Comparison of ENCODE assay signal across 13 cellular contexts in genomic region chr19:14409157-14410053, GRCh38. TPM values are rescaled to one million over a fixed set of nuclear protein-coding genes. Genes with fewer than 3 reads are reported as not detected.
DNase-seq lines count a peak whose midpoint lies in the region; ATAC-seq, FAIRE-seq and TF ChIP-seq lines count a peak whose summit lies in the region.
"Had no signal": no experiment of that assay in that cellular context is flagged by ENCODE, and none has a peak within 500 bp of the region (broad histone marks: within the 10 kb centered on the region; RNA-seq: fewer than 3 reads in every experiment).

No MANE protein-coding gene starts in this region.

- no peak overlapping the region for H3K4me2 ChIP-seq in osteoblast (ENCODE audit: insufficient read depth, low read length)

- FAIRE-seq in GM19239 (lab: Jason Lieb, UNC) (no peak), pancreas (lab: Jason Lieb, UNC) (no peak)

- no peak for TF ChIP-seq CTCF in osteoblast (IDR thresholded peaks at IDR 0.05; ENCODE audit: extremely low read depth, low read depth, low read length)
- no peak for TF ChIP-seq CTCF in pancreas (IDR thresholded peaks at IDR 0.05)

- no peak for DNase-seq in activated T-cell treated with anti-CD3 and anti-CD28 coated beads, Interleukin-2, amount 50 U/mL, for 72 hours
- DNase-seq in activated T-cell treated with anti-CD3 and anti-CD28 coated beads, Interleukin-2, amount 50 U/mL, for 48 hours: no peak
- DNase-seq in activated naive CD4-positive, alpha-beta T cell treated with anti-CD3 and anti-CD28 coated beads, Interleukin-2, amount 50 U/mL, for 72 hours (ENCODE audit: low spot score in 2 of 2): no peak
- DNase-seq in osteoblast (ENCODE audit: insufficient read length, low spot score, missing footprints) (peak; percentile 72), GM19239 (ENCODE audit: insufficient read length, low spot score) (no peak), pancreas (no peak)
- DNase-seq: ACHN, gastrocnemius medialis, NCI-H524, SHP77 treated with DMSO at 0.1 percent for 48 hours, tibial artery had no signal

- no peak overlapping the region for H3K4me3 Mint-ChIP-seq in activated T-cell treated with anti-CD3 and anti-CD28 coated beads, Interleukin-2, amount 50 U/mL, for 72 hours
- H3K4me3 Mint-ChIP-seq in IgD-negative memory B cell: peak overlapping the region in 1 of 4 donors; percentile 87

- H3K27ac ChIP-seq in osteoblast (ENCODE audit: low read depth, low read length) (no peak overlapping the region), pancreas (no peak overlapping the region)
- H3K27ac ChIP-seq: gastrocnemius medialis, tibial artery had no signal

- H2AFZ ChIP-seq in osteoblast (ENCODE audit: low read length): no peak overlapping the region

- H3K4me1 Mint-ChIP-seq in activated T-cell treated with anti-CD3 and anti-CD28 coated beads, Interleukin-2, amount 50 U/mL, for 72 hours (ENCODE audit: low read depth): peaks cover 42% of the 10 kb centered on the region
- peaks cover 28 to 33% (median 33%) of the 10 kb centered on the region in 3 donors for H3K4me1 Mint-ChIP-seq in IgD-negative memory B cell

- H3K79me2 ChIP-seq in osteoblast (ENCODE audit: insufficient read depth, low read length): peaks cover 46% of the 10 kb centered on the region

- H3K27me3 Mint-ChIP-seq in activated T-cell treated with anti-CD3 and anti-CD28 coated beads, Interleukin-2, amount 50 U/mL, for 72 hours (ENCODE audit: low read depth): no peaks in the 10 kb centered on the region
- H3K27me3 Mint-ChIP-seq in IgD-negative memory B cell: no peaks in the 10 kb centered on the region

- intact Hi-C loops in pancreas (cut with DNase I): no loop called here

- WGBS in pancreas, 2 donors: 90 to 94% methylated on average over 39 of the region's 39 CpGs

- H3K36me3 ChIP-seq in osteoblast (ENCODE audit: insufficient read depth, low read length): peaks cover 78% of the 10 kb centered on the region
- H3K36me3 ChIP-seq in pancreas: peaks cover 12 to 51% (median 37%) of the 10 kb centered on the region in 3 donors

- H3K27ac Mint-ChIP-seq in activated T-cell treated with anti-CD3 and anti-CD28 coated beads, Interleukin-2, amount 50 U/mL, for 72 hours: peak overlapping the region; percentile 88
- peak overlapping the region; percentile 81 to 97 (median 95) for H3K27ac Mint-ChIP-seq in IgD-negative memory B cell
- H3K27ac Mint-ChIP-seq in activated naive CD4-positive, alpha-beta T cell treated with anti-CD3 and anti-CD28 coated beads, Interleukin-2, amount 50 U/mL, for 72 hours: peak overlapping the region; percentile 92 to 97

- H3K27me3 ChIP-seq in osteoblast (ENCODE audit: insufficient read depth, low read length) (no peaks in the 10 kb centered on the region), pancreas (no peaks in the 10 kb centered on the region)
- H3K27me3 ChIP-seq: gastrocnemius medialis, tibial artery had no signal

- peaks cover 15 to 52% of the 10 kb centered on the region in 2 donors for H3K36me3 Mint-ChIP-seq in activated T-cell treated with anti-CD3 and anti-CD28 coated beads, Interleukin-2, amount 50 U/mL, for 72 hours (ENCODE audit: insufficient read depth in 2 of 2)
- H3K36me3 Mint-ChIP-seq in IgD-negative memory B cell: peaks cover 2% of the 10 kb centered on the region
- H3K36me3 Mint-ChIP-seq in activated naive CD4-positive, alpha-beta T cell treated with anti-CD3 and anti-CD28 coated beads, Interleukin-2, amount 50 U/mL, for 72 hours: peaks cover 33 to 45% of the 10 kb centered on the region in 2 donors

- H4K20me1 ChIP-seq in osteoblast (ENCODE audit: insufficient read depth, low read length): peaks cover 50% of the 10 kb centered on the region

- no peak overlapping the region for H3K4me3 ChIP-seq in osteoblast (ENCODE audit: insufficient read depth, low read length)
- no peak overlapping the region for H3K4me3 ChIP-seq in pancreas
- H3K4me3 ChIP-seq: gastrocnemius medialis, tibial artery had no signal

- H3K9me3 ChIP-seq in osteoblast (ENCODE audit: low read depth, low read length) (no peaks in the 10 kb centered on the region), pancreas (no peaks in the 10 kb centered on the region)
- H3K9me3 ChIP-seq: gastrocnemius medialis, tibial artery had no signal

- ATAC-seq in activated T-cell treated with anti-CD3 and anti-CD28 coated beads, Interleukin-2, amount 50 U/mL, for 72 hours (replicated peaks in 1 of 2): no peak
- ATAC-seq in activated naive CD4-positive, alpha-beta T cell treated with anti-CD3 and anti-CD28 coated beads, Interleukin-2, amount 50 U/mL, for 72 hours: peak in 1 of 2 donors; percentile 4
- ATAC-seq in HG03045 (IDR thresholded peaks at IDR 0.05; ENCODE audit: unreplicated experiment) (no peak), pancreas (no peak)
- ATAC-seq: gastrocnemius medialis had no signal

- H3K4me1 ChIP-seq in osteoblast (ENCODE audit: insufficient read depth, low read length) (peaks cover 9% of the 10 kb centered on the region), pancreas (no peaks in the 10 kb centered on the region)

- H3K9me3 Mint-ChIP-seq in activated T-cell treated with anti-CD3 and anti-CD28 coated beads, Interleukin-2, amount 50 U/mL, for 72 hours: no peaks in the 10 kb centered on the region
- H3K9me3 Mint-ChIP-seq in IgD-negative memory B cell: no peaks in the 10 kb centered on the region
- H3K9me3 Mint-ChIP-seq in activated naive CD4-positive, alpha-beta T cell treated with anti-CD3 and anti-CD28 coated beads, Interleukin-2, amount 50 U/mL, for 72 hours: no peaks in the 10 kb centered on the region

RNA-seq across cellular contexts. Expression of gene DDX39A, which starts 9.7 kb away (rescaled TPM):
- 100 to 1,000 TPM; 225 to 236 TPM for total RNA-seq in activated T-cell treated with anti-CD3 and anti-CD28 coated beads, Interleukin-2, amount 50 U/mL, for 72 hours
- polyA plus RNA-seq in IgD-negative memory B cell (169 TPM), pancreas (10 to 100 TPM; 80.0 to 86.6 TPM)
- 100 to 1,000 TPM; 208 to 217 TPM for total RNA-seq in activated naive CD4-positive, alpha-beta T cell treated with anti-CD3 and anti-CD28 coated beads, Interleukin-2, amount 50 U/mL, for 72 hours
- total RNA-seq in osteoblast (42.1 and 49.2 TPM in 2 replicates), pancreas (10 to 100 TPM in 5 of 6 donors, 1 to 10 TPM in 1; 9.3 to 25.7 (median 16.7) TPM)

RNA-seq across cellular contexts. Expression of gene PKN1, which starts 23.7 kb away (rescaled TPM):
- total RNA-seq in activated T-cell treated with anti-CD3 and anti-CD28 coated beads, Interleukin-2, amount 50 U/mL, for 72 hours: 100 to 1,000 TPM; 239 to 278 TPM
- 52.6 TPM for polyA plus RNA-seq in IgD-negative memory B cell
- total RNA-seq in activated naive CD4-positive, alpha-beta T cell treated with anti-CD3 and anti-CD28 coated beads, Interleukin-2, amount 50 U/mL, for 72 hours: 100 to 1,000 TPM; 105 to 192 TPM
- total RNA-seq in osteoblast: 138 and 167 TPM in 2 replicates
- 10 to 100 TPM; 55.5 to 91.5 (median 75.0) TPM for total RNA-seq in pancreas
- 10 to 100 TPM; 50.5 to 58.0 TPM for polyA plus RNA-seq in pancreas

RNA-seq across cellular contexts. Expression of gene ADGRE5, which starts 28.2 kb away (rescaled TPM):
- 100 to 1,000 TPM; 316 to 369 TPM for total RNA-seq in activated T-cell treated with anti-CD3 and anti-CD28 coated beads, Interleukin-2, amount 50 U/mL, for 72 hours
- polyA plus RNA-seq in IgD-negative memory B cell: 89.3 TPM
- 100 to 1,000 TPM; 222 to 256 TPM for total RNA-seq in activated naive CD4-positive, alpha-beta T cell treated with anti-CD3 and anti-CD28 coated beads, Interleukin-2, amount 50 U/mL, for 72 hours
- 16.8 and 25.3 TPM in 2 replicates for total RNA-seq in osteoblast
- 10 to 100 TPM; 23.0 to 37.7 (median 31.2) TPM for total RNA-seq in pancreas
- 10 to 100 TPM; 14.0 to 19.5 TPM for polyA plus RNA-seq in pancreas
